ENCODE assay signal across 9 cellular contexts in genomic region chr15:65421360-65422215, GRCh38. TPM values are rescaled to one million over a fixed set of nuclear protein-coding genes. Genes with fewer than 3 reads are reported as not detected.
DNase-seq lines count a peak whose midpoint lies in the region; ATAC-seq and TF ChIP-seq lines count a peak whose summit lies in the region.
"Had no signal": no experiment of that assay in that cellular context is flagged by ENCODE, and none has a peak within 500 bp of the region (broad histone marks: within the 10 kb centered on the region; RNA-seq: fewer than 3 reads in every experiment).

No MANE protein-coding gene starts in this region.

- DNase-seq in AG20443 (ENCODE audit: low spot score) (peak; percentile 56), Right ventricle myocardium superior (peak; percentile 78), osteocyte (ENCODE audit: extremely low spot score, unreplicated experiment) (peak; percentile 90), NCI-H1436 treated with DMSO at 0.1 percent for 48 hours (lab: John Stamatoyannopoulos, UW) (no peak), NCI-H187 (lab: John Stamatoyannopoulos, UW) (no peak)
- DNase-seq in activated CD8-positive, alpha-beta T cell treated with anti-CD3 and anti-CD28 coated beads for 36 hours = peak; percentile 45

- no peak for TF ChIP-seq CTCF in activated CD8-positive, alpha-beta T cell treated with anti-CD3 and anti-CD28 coated beads for 36 hours (IDR thresholded peaks at IDR 0.05)
- no peak for TF ChIP-seq CTCF in osteocyte (IDR thresholded peaks at IDR 0.05)

- no peak overlapping the region for H3K27ac Mint-ChIP-seq in activated CD8-positive, alpha-beta T cell treated with anti-CD3 and anti-CD28 coated beads for 36 hours
- peak overlapping the region; percentile 97 for H3K27ac Mint-ChIP-seq in osteocyte (ENCODE audit: unreplicated experiment)

- H3K4me1 Mint-ChIP-seq in activated CD8-positive, alpha-beta T cell treated with anti-CD3 and anti-CD28 coated beads for 36 hours (ENCODE audit: low read depth) = peaks cover 14% of the 10 kb centered on the region
- H3K4me1 Mint-ChIP-seq in osteocyte (ENCODE audit: unreplicated experiment) = peaks cover 58% of the 10 kb centered on the region

- no peaks in the 10 kb centered on the region for H3K36me3 Mint-ChIP-seq in activated CD8-positive, alpha-beta T cell treated with anti-CD3 and anti-CD28 coated beads for 36 hours (ENCODE audit: low read depth)
- peaks cover 2% of the 10 kb centered on the region for H3K36me3 Mint-ChIP-seq in osteocyte (ENCODE audit: unreplicated experiment)

- no peaks in the 10 kb centered on the region for H3K9me3 Mint-ChIP-seq in activated CD8-positive, alpha-beta T cell treated with anti-CD3 and anti-CD28 coated beads for 36 hours
- H3K9me3 Mint-ChIP-seq in osteocyte (ENCODE audit: unreplicated experiment) = no peaks in the 10 kb centered on the region

- intact Hi-C loops in activated CD8-positive, alpha-beta T cell treated with anti-CD3 and anti-CD28 coated beads for 36 hours (cut with micrococcal nuclease) = no loop called here
- intact Hi-C loops in Right ventricle myocardium superior (cut with DNase I) = no loop called here

- peak; percentile 54 for ATAC-seq in GM19351 (IDR thresholded peaks at IDR 0.05; ENCODE audit: unreplicated experiment)
- peak; percentile 56 for ATAC-seq in activated CD8-positive, alpha-beta T cell treated with anti-CD3 and anti-CD28 coated beads for 36 hours
- ATAC-seq in Right ventricle myocardium superior (ENCODE audit: poor library complexity) = peak; percentile 38
- no peak for ATAC-seq in GM19455 (IDR thresholded peaks at IDR 0.05; ENCODE audit: unreplicated experiment)

- peak overlapping the region; percentile 63 for H3K4me3 Mint-ChIP-seq in activated CD8-positive, alpha-beta T cell treated with anti-CD3 and anti-CD28 coated beads for 36 hours
- H3K4me3 Mint-ChIP-seq in osteocyte (ENCODE audit: unreplicated experiment) = peak overlapping the region; percentile 97

- H3K27me3 Mint-ChIP-seq in activated CD8-positive, alpha-beta T cell treated with anti-CD3 and anti-CD28 coated beads for 36 hours = peaks cover 61% of the 10 kb centered on the region
- H3K27me3 Mint-ChIP-seq in osteocyte (ENCODE audit: unreplicated experiment) = no peaks in the 10 kb centered on the region

- POLR2A ChIA-PET in activated CD8-positive, alpha-beta T cell treated with anti-CD3 and anti-CD28 coated beads for 36 hours (lab: Charles Lee) = interaction anchor here (0.9 to 1.0 kb wide), 3 partner anchors 13 to 35 kb away, joined by 3 to 4 read pairs (median 4); no protein-coding TSS in a partner anchor

- CTCF ChIA-PET in activated CD8-positive, alpha-beta T cell treated with anti-CD3 and anti-CD28 coated beads for 36 hours (lab: Charles Lee) = interaction anchor here (0.5 to 2.1 kb wide), 8 partner anchors 20 to 416 kb away, joined by 3 to 6 read pairs (median 3); no protein-coding TSS in a partner anchor

RNA-seq across cellular contexts. Expression of gene IGDCC4, which starts 1.2 kb away (rescaled TPM):
- under 1 TPM; 0.20 to 0.31 TPM for total RNA-seq in activated CD8-positive, alpha-beta T cell treated with anti-CD3 and anti-CD28 coated beads for 36 hours
- total RNA-seq in Right ventricle myocardium superior (2.4 TPM), osteocyte (36.4 and 36.8 TPM in 2 replicates)

RNA-seq across cellular contexts. Expression of gene IGDCC3, which starts 43.8 kb away (rescaled TPM):
- total RNA-seq in activated CD8-positive, alpha-beta T cell treated with anti-CD3 and anti-CD28 coated beads for 36 hours = not detected
- total RNA-seq in Right ventricle myocardium superior = 0.40 TPM
- 0.16 and 0.48 TPM in 2 replicates for total RNA-seq in osteocyte
- total RNA-seq: lung microvascular endothelial cell had no signal

Comparison
In these comparisons a context has a peak if more than half of its experiments do, and no peak if none do; other contexts are left out.
1. DNase-seq: peak in AG20443 (single experiment), activated CD8-positive, alpha-beta T cell treated with anti-CD3 and anti-CD28 coated beads for 36 hours (single experiment), Right ventricle myocardium superior (single experiment) and osteocyte (single experiment); none in NCI-H1436 treated with DMSO at 0.1 percent for 48 hours (single experiment) and NCI-H187 (0 of 2).
2. RNA of gene IGDCC4, which starts 1.2 kb away (total RNA-seq): 36.4 to 36.8 TPM in osteocyte; 2.4 TPM in Right ventricle myocardium superior (single experiment) and 0.20 to 0.31 TPM in activated CD8-positive, alpha-beta T cell treated with anti-CD3 and anti-CD28 coated beads for 36 hours; every median in the first group is over 10 times any median in the second.